Comparison of ENCODE assay signal across 24 cellular contexts in the genomic region with DNA sequence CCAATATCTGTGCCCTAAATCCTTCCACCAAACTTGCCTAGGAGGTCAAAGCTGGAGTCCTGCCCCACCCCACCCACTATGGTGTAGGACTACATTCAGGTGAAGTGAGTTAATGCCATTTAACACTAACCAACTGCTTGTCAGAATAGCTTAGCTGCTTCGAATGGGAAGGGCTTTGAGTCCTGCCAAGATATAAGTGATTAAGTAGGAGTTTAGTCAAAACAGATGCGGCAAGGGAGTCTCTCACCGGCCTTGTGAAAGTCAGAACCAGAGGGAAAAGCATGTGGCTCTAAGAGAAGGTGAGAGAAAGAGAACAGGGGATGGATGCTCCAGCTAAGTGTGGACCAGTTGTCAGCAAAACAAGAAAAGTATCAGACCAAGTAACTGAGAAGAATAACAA.
"Had no signal": no experiment of that assay in that cellular context is flagged by ENCODE, and none has a peak within 500 bp of the region (broad histone marks: within the 10 kb centered on the region; RNA-seq: fewer than 3 reads in every experiment).

No MANE protein-coding gene starts in this region.

- H3K4me3 ChIP-seq: adrenal gland, body of pancreas had no signal

- H3K4me1 Mint-ChIP-seq: activated CD4-positive, alpha-beta memory T cell treated with anti-CD3 and anti-CD28 coated beads, Interleukin-2, amount 10 ng/mL, durations not matched to agents 7 days and 5 days; activated CD4-positive, alpha-beta T cell treated with anti-CD3 and anti-CD28 coated beads for 36 hours; activated naive CD4-positive, alpha-beta T cell treated with anti-CD3 and anti-CD28 coated beads, Interleukin-2, amount 10 ng/mL, durations not matched to agents 7 days and 5 days; activated naive CD8-positive, alpha-beta T cell treated with anti-CD3 and anti-CD28 coated beads for 36 hours; activated T-helper 17 cell treated with anti-CD3 and anti-CD28 coated beads, Interleukin-2, amount 50 U/mL, for 72 hours had no signal

- H3K4me3 Mint-ChIP-seq: activated CD4-positive, alpha-beta memory T cell treated with anti-CD3 and anti-CD28 coated beads, Interleukin-2, amount 10 ng/mL, durations not matched to agents 7 days and 5 days; activated CD4-positive, alpha-beta T cell treated with anti-CD3 and anti-CD28 coated beads for 36 hours; activated naive CD4-positive, alpha-beta T cell treated with anti-CD3 and anti-CD28 coated beads, Interleukin-2, amount 10 ng/mL, durations not matched to agents 7 days and 5 days; activated naive CD8-positive, alpha-beta T cell treated with anti-CD3 and anti-CD28 coated beads for 36 hours; activated T-helper 17 cell treated with anti-CD3 and anti-CD28 coated beads, Interleukin-2, amount 50 U/mL, for 72 hours had no signal

- H3K27me3 ChIP-seq: adrenal gland, body of pancreas had no signal

- H3K36me3 ChIP-seq: adrenal gland had no signal

- H3K27ac Mint-ChIP-seq: activated CD4-positive, alpha-beta memory T cell treated with anti-CD3 and anti-CD28 coated beads, Interleukin-2, amount 10 ng/mL, durations not matched to agents 7 days and 5 days; activated CD4-positive, alpha-beta T cell treated with anti-CD3 and anti-CD28 coated beads for 36 hours; activated naive CD4-positive, alpha-beta T cell treated with anti-CD3 and anti-CD28 coated beads, Interleukin-2, amount 10 ng/mL, durations not matched to agents 7 days and 5 days; activated naive CD8-positive, alpha-beta T cell treated with anti-CD3 and anti-CD28 coated beads for 36 hours; activated T-helper 17 cell treated with anti-CD3 and anti-CD28 coated beads, Interleukin-2, amount 50 U/mL, for 72 hours had no signal

- H3K36me3 Mint-ChIP-seq: activated naive CD4-positive, alpha-beta T cell treated with anti-CD3 and anti-CD28 coated beads, Interleukin-2, amount 10 ng/mL, durations not matched to agents 7 days and 5 days; activated naive CD8-positive, alpha-beta T cell treated with anti-CD3 and anti-CD28 coated beads for 36 hours had no signal

- DNase-seq: activated CD4-positive, alpha-beta memory T cell treated with anti-CD3 and anti-CD28 coated beads, Interleukin-2, amount 10 ng/mL, durations not matched to agents 7 days and 5 days; activated CD4-positive, alpha-beta T cell treated with anti-CD3 and anti-CD28 coated beads for 36 hours; activated CD4-positive, alpha-beta T cell treated with anti-CD3 and anti-CD28 coated beads, Interleukin-2, amount 50 U/mL, for 1 hour; activated gamma-delta T cell; activated naive CD4-positive, alpha-beta T cell treated with anti-CD3 and anti-CD28 coated beads, Interleukin-2, amount 10 ng/mL, durations not matched to agents 7 days and 5 days; activated naive CD8-positive, alpha-beta T cell treated with anti-CD3 and anti-CD28 coated beads for 36 hours; activated T-cell treated with anti-CD3 and anti-CD28 coated beads for 4 hours; activated T-cell treated with anti-CD3 and anti-CD28 coated beads, Interleukin-2, amount 50 U/mL, for 48 hours; adrenal gland; aorta; body of pancreas; central memory CD4-positive, alpha-beta T cell; Kasumi-1; NCI-H1105 treated with DMSO at 0.1 percent for 48 hours; NCI-H1436 treated with DMSO at 0.1 percent for 48 hours; NCI-H187; NCI-H2081 treated with DMSO at 0.1 percent for 48 hours; NCI-H446; NCI-H524; NCI-H748 treated with DMSO at 0.1 percent for 48 hours; SIG-M5; T-helper 1 cell had no signal

- H3K4me1 ChIP-seq: body of pancreas had no signal

- H3K27me3 Mint-ChIP-seq: activated CD4-positive, alpha-beta memory T cell treated with anti-CD3 and anti-CD28 coated beads, Interleukin-2, amount 10 ng/mL, durations not matched to agents 7 days and 5 days; activated naive CD4-positive, alpha-beta T cell treated with anti-CD3 and anti-CD28 coated beads, Interleukin-2, amount 10 ng/mL, durations not matched to agents 7 days and 5 days had no signal

- ATAC-seq: activated CD4-positive, alpha-beta T cell treated with anti-CD3 and anti-CD28 coated beads for 36 hours; activated T-helper 17 cell treated with anti-CD3 and anti-CD28 coated beads, Interleukin-2, amount 50 U/mL, for 72 hours; body of pancreas had no signal

- H3K27ac ChIP-seq: adrenal gland, body of pancreas, VCaP had no signal

- H3K9me3 ChIP-seq: adrenal gland, body of pancreas had no signal

- H3K9me3 Mint-ChIP-seq: activated CD4-positive, alpha-beta memory T cell treated with anti-CD3 and anti-CD28 coated beads, Interleukin-2, amount 10 ng/mL, durations not matched to agents 7 days and 5 days; activated naive CD4-positive, alpha-beta T cell treated with anti-CD3 and anti-CD28 coated beads, Interleukin-2, amount 10 ng/mL, durations not matched to agents 7 days and 5 days; activated naive CD8-positive, alpha-beta T cell treated with anti-CD3 and anti-CD28 coated beads for 36 hours; activated T-helper 17 cell treated with anti-CD3 and anti-CD28 coated beads, Interleukin-2, amount 50 U/mL, for 72 hours had no signal
